ENCODE assay signal across 34 cellular contexts in the genomic region with DNA sequence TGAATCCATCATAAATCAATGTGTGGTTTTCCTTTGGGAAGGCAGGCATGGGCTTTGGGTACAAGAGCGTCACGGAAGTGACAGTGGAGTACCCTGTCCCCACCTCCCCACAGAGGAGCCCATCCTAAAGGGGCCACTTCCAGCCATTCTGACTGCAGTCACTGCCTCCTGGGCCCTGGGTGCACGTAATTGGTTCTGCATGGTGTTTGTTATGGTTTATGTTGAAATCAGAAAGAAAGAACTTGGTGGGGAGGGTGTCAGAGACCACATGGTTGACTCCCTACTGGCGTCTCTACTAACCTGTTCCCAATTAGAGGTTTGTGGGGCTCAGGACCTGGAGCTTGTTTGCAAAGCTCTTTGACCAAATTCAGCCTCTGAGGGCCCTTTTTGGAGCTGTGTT. TPM values are rescaled to one million over a fixed set of nuclear protein-coding genes. Genes with fewer than 3 reads are reported as not detected.
DNase-seq lines count a peak whose midpoint lies in the region; ATAC-seq and TF ChIP-seq lines count a peak whose summit lies in the region.
"Had no signal": no experiment of that assay in that cellular context is flagged by ENCODE, and none has a peak within 500 bp of the region (broad histone marks: within the 10 kb centered on the region; RNA-seq: fewer than 3 reads in every experiment).

No MANE protein-coding gene starts in this region.

- TF ChIP-seq RAD21 in SK-N-SH (IDR thresholded peaks at IDR 0.05; ENCODE audit: low read length) = no peak

- H3K27me3 ChIP-seq in SK-N-SH (ENCODE audit: insufficient read depth) (no peaks in the 10 kb centered on the region), suprapubic skin (no peaks in the 10 kb centered on the region)
- no peaks in the 10 kb centered on the region for H3K27me3 ChIP-seq in CD4-positive, alpha-beta memory T cell (ENCODE audit: insufficient read depth, low read length)
- H3K27me3 ChIP-seq: Peyer's patch had no signal

- no peaks in the 10 kb centered on the region for H3K36me3 ChIP-seq in SK-N-SH (replicated peaks in 1 of 2; ENCODE audit: control insufficient read depth in 1 of 2, insufficient read depth in 2 of 2, low read length in 1 of 2)
- H3K36me3 ChIP-seq in suprapubic skin = no peaks in the 10 kb centered on the region
- H3K36me3 ChIP-seq in CD4-positive, alpha-beta memory T cell (ENCODE audit: insufficient read depth, low read length) = no peaks in the 10 kb centered on the region
- H3K36me3 ChIP-seq: Peyer's patch, upper lobe of right lung had no signal

- no peaks in the 10 kb centered on the region for H4K20me1 ChIP-seq in SK-N-SH (ENCODE audit: insufficient read depth)

- H3K4me3 ChIP-seq in SK-N-SH (ENCODE audit: low read depth in 2 of 2, low read length in 1 of 2) (no peak overlapping the region), suprapubic skin (no peak overlapping the region)
- no peak overlapping the region for H3K4me3 ChIP-seq in CD4-positive, alpha-beta memory T cell (ENCODE audit: low read length in 2 of 2)
- H3K4me3 ChIP-seq: Peyer's patch, upper lobe of right lung had no signal

- POLR2A ChIA-PET in SK-N-SH (lab: Yijun Ruan, JAX) = no interaction called here
- POLR2A ChIA-PET in CD4-positive, alpha-beta memory T cell (lab: Charles Lee; ENCODE audit: partially characterized antibody) = no interaction called here

- H3K9me2 ChIP-seq in SK-N-SH = no peaks in the 10 kb centered on the region

- no peak overlapping the region for H3K4me3 Mint-ChIP-seq in CD4-positive, alpha-beta memory T cell
- no peak overlapping the region for H3K4me3 Mint-ChIP-seq in type B pancreatic cell
- H3K4me3 Mint-ChIP-seq: CD4-positive, alpha-beta T cell; stimulated activated naive CD8-positive, alpha-beta T cell treated with anti-CD3 and anti-CD28 coated beads, Interleukin-15, amount 100 ng/mL, for 72 hours had no signal

- no peak overlapping the region for H2AFZ ChIP-seq in SK-N-SH (ENCODE audit: low read depth)

- peaks cover 16% of the 10 kb centered on the region for H3F3A ChIP-seq in SK-N-SH (replicated peaks; ENCODE audit: insufficient read depth)

- WGBS in SK-N-SH (ENCODE audit: low lambda C conversion rate) = 82% methylated on average over 4 of the region's 4 CpGs
- 60% methylated on average over 2 of the region's 4 CpGs for WGBS in suprapubic skin

- H3K9ac ChIP-seq in SK-N-SH = no peak overlapping the region
- H3K9ac ChIP-seq: KMS-11 had no signal

- H3K27ac ChIP-seq in SK-N-SH (ENCODE audit: low read depth in 2 of 2, low read length in 1 of 2) (no peak overlapping the region), suprapubic skin (peak overlapping the region; percentile 87)
- no peak overlapping the region for H3K27ac ChIP-seq in CD4-positive, alpha-beta memory T cell (ENCODE audit: low read depth, low read length)
- H3K27ac ChIP-seq: 22Rv1, KMS-11, upper lobe of right lung had no signal

- no peaks in the 10 kb centered on the region for H3K36me3 Mint-ChIP-seq in CD4-positive, alpha-beta memory T cell
- no peaks in the 10 kb centered on the region for H3K36me3 Mint-ChIP-seq in type B pancreatic cell
- H3K36me3 Mint-ChIP-seq: mesothelial cell of epicardium had no signal

- H3K9me3 Mint-ChIP-seq in CD4-positive, alpha-beta memory T cell = peaks cover 0 to 2% (median 0%) of the 10 kb centered on the region in 8 donors
- H3K9me3 Mint-ChIP-seq in type B pancreatic cell = no peaks in the 10 kb centered on the region
- H3K9me3 Mint-ChIP-seq: CD4-positive, alpha-beta T cell; mesothelial cell of epicardium; stimulated activated naive CD8-positive, alpha-beta T cell treated with anti-CD3 and anti-CD28 coated beads, Interleukin-15, amount 100 ng/mL, for 72 hours had no signal

- TF ChIP-seq EP300 in SK-N-SH (IDR thresholded peaks at IDR 0.05; ENCODE audit: borderline replicate concordance in 1 of 2, low read depth in 1 of 2, low read length in 1 of 2) (no peak), suprapubic skin (IDR thresholded peaks at IDR 0.05) (no peak)

- H3K4me2 ChIP-seq in SK-N-SH = no peak overlapping the region
- H3K4me2 ChIP-seq: KMS-11 had no signal

- H3K4me1 ChIP-seq in SK-N-SH (ENCODE audit: control insufficient read depth in 1 of 2, insufficient read depth in 2 of 2, low read depth in 1 of 2, low read length in 1 of 2) (peaks cover 20 to 33% of the 10 kb centered on the region in 2 experiments; a peak in 3 of 4 replicates), suprapubic skin (peaks cover 29% of the 10 kb centered on the region)
- H3K4me1 ChIP-seq in CD4-positive, alpha-beta memory T cell (ENCODE audit: insufficient read depth, low read length) = no peaks in the 10 kb centered on the region
- H3K4me1 ChIP-seq: Peyer's patch had no signal

- H3K27me3 Mint-ChIP-seq in CD4-positive, alpha-beta memory T cell = peaks cover 3 to 6% of the 10 kb centered on the region in 2 donors
- peaks cover 6% of the 10 kb centered on the region for H3K27me3 Mint-ChIP-seq in type B pancreatic cell
- H3K27me3 Mint-ChIP-seq: CD4-positive, alpha-beta T cell had no signal

- H3K27ac Mint-ChIP-seq in CD4-positive, alpha-beta memory T cell = no peak overlapping the region
- H3K27ac Mint-ChIP-seq in type B pancreatic cell = no peak overlapping the region
- H3K27ac Mint-ChIP-seq: CD4-positive, alpha-beta T cell; progenitor cell of endocrine pancreas had no signal

- no peak for TF ChIP-seq POLR2A in suprapubic skin (IDR thresholded peaks at IDR 0.05)

- DNase-seq in SK-N-SH (no peak), RPMI7951 (ENCODE audit: low read depth) (peak; percentile 23), fibroblast of the conjunctiva (ENCODE audit: low read depth) (peak; percentile 91), suprapubic skin (ENCODE audit: low spot score in 2 of 2) (no peak), NCI-H446 (lab: John Stamatoyannopoulos, UW) (no peak), type B pancreatic cell (ENCODE audit: extremely low spot score, unreplicated experiment) (no peak)
- DNase-seq in CD4-positive, alpha-beta memory T cell = no peak
- DNase-seq: activated CD4-positive, alpha-beta T cell treated with anti-CD3 and anti-CD28 coated beads, Interleukin-2, amount 50 U/mL, for 4 hours; activated CD8-positive, alpha-beta memory T cell treated with anti-CD3 and anti-CD28 coated beads, Interleukin-2, amount 50 U/mL, for 48 hours; activated effector memory CD4-positive, alpha-beta T cell treated with Interleukin-2 at 50 U/mL for 16 hours; amniotic stem cell; CD4-positive, alpha-beta T cell; central memory CD4-positive, alpha-beta T cell; DMS153; GF-D8; glutamatergic neuron; H7; left cardiac atrium; NCI-H1092 treated with DMSO at 0.1 percent for 48 hours; NCI-H2081; NCI-H446 treated with DMSO at 0.1 percent for 48 hours; NK-92 treated with Interleukin-12 subunit alpha and Interleukin-12 subunit beta, amount 100 ng/mL, for 24 hours; Peyer's patch; stimulated activated CD4-positive, alpha-beta T cell treated with anti-CD3 and anti-CD28 coated beads, Interleukin-2, amount 100 ng/mL, for 48 hours; stimulated activated naive CD8-positive, alpha-beta T cell treated with anti-CD3 and anti-CD28 coated beads, Interleukin-15, amount 100 ng/mL, for 72 hours; upper lobe of right lung had no signal

- CTCF ChIA-PET in SK-N-SH (lab: Yijun Ruan, JAX) = interaction anchor here (1.0 to 4.5 kb wide), 3 partner anchors 10 to 100 kb away, joined by 3 to 16 read pairs (median 4); no protein-coding TSS in a partner anchor
- CTCF ChIA-PET in CD4-positive, alpha-beta memory T cell (lab: Charles Lee; ENCODE audit: partially characterized antibody) = no interaction called here

- no peak for TF ChIP-seq CTCF in SK-N-SH (IDR thresholded peaks at IDR 0.05)
- TF ChIP-seq CTCF in suprapubic skin (IDR thresholded peaks at IDR 0.05) = no peak
- TF ChIP-seq CTCF in type B pancreatic cell (conservative IDR thresholded peaks at IDR 0.05) = no peak

- no peaks in the 10 kb centered on the region for H3K4me1 Mint-ChIP-seq in CD4-positive, alpha-beta memory T cell
- H3K4me1 Mint-ChIP-seq in type B pancreatic cell (ENCODE audit: unreplicated experiment) = peaks cover 52% of the 10 kb centered on the region
- H3K4me1 Mint-ChIP-seq: stimulated activated naive CD8-positive, alpha-beta T cell treated with anti-CD3 and anti-CD28 coated beads, Interleukin-15, amount 100 ng/mL, for 72 hours had no signal

- H3K9me3 ChIP-seq in SK-N-SH (no peaks in the 10 kb centered on the region), suprapubic skin (no peaks in the 10 kb centered on the region)
- no peaks in the 10 kb centered on the region for H3K9me3 ChIP-seq in CD4-positive, alpha-beta memory T cell (ENCODE audit: control insufficient read depth in 1 of 2, low read length in 2 of 2)
- H3K9me3 ChIP-seq: Peyer's patch, upper lobe of right lung had no signal

- no peaks in the 10 kb centered on the region for H3K79me2 ChIP-seq in SK-N-SH (ENCODE audit: insufficient read depth)

- ATAC-seq in SK-N-SH treated with all-trans-retinoic acid at 6 μM for 48 hours = no peak
- ATAC-seq: left cardiac atrium; stimulated activated naive CD8-positive, alpha-beta T cell treated with anti-CD3 and anti-CD28 coated beads, Interleukin-15, amount 100 ng/mL, for 72 hours; upper lobe of right lung had no signal

- intact Hi-C loops in CD4-positive, alpha-beta memory T cell (cut with micrococcal nuclease) = no loop called here

TF ChIP-seq in SK-N-SH treated with all-trans-retinoic acid at 6 μM for 48 hours, 23 proteins besides CTCF, POLR2A, EP300 and RAD21 (continues in another document):
- TF ChIP-seq ZNF70 (CRISPR knock-in tag; IDR thresholded peaks at IDR 0.05) = no peak

RNA-seq across cellular contexts. Expression of a gene that starts 40.8 kb away (rescaled TPM):
- not detected in 2 replicates for polyA plus RNA-seq in SK-N-SH (2012; rRNA removed)
- not detected in 2 replicates for polyA plus RNA-seq in SK-N-SH (2012; cell fraction: cytosol; rRNA removed)
- not detected in 2 replicates for polyA plus RNA-seq in SK-N-SH (2012; cell fraction: nucleus; rRNA removed)
- total RNA-seq in RPMI7951 (2014; rRNA removed; shearing (Covaris generic)) = 3.7 and 5.5 TPM in 2 replicates
- total RNA-seq in suprapubic skin (1 to 10 TPM in 1 of 4 donors, under 1 TPM in 1, not detected in 2; 0.30 to 5.7 TPM), type B pancreatic cell (ENCODE audit: low replicate concordance) (5.1 and 8.8 TPM in 2 replicates)
- total RNA-seq in CD4-positive, alpha-beta memory T cell = not detected
- polyA plus RNA-seq in CD4-positive, alpha-beta memory T cell = under 1 TPM in 1 of 2 donors, not detected in 1; 0.13 TPM
- total RNA-seq: upper lobe of right lung had no signal
- polyA plus RNA-seq: neural cell had no signal

RNA-seq across cellular contexts. Expression of a gene that starts 40.9 kb away (rescaled TPM):
- polyA plus RNA-seq in SK-N-SH (2012; rRNA removed) = not detected in 2 replicates
- not detected in 2 replicates for polyA plus RNA-seq in SK-N-SH (2012; cell fraction: cytosol; rRNA removed)
- polyA plus RNA-seq in SK-N-SH (2012; cell fraction: nucleus; rRNA removed) = not detected in 2 replicates
- total RNA-seq in RPMI7951 (2014; rRNA removed; shearing (Covaris generic)) = 0.12 and 0.59 TPM in 2 replicates
- under 1 TPM in 1 of 4 donors, not detected in 3; 0.21 TPM for total RNA-seq in suprapubic skin
- total RNA-seq in CD4-positive, alpha-beta memory T cell = under 1 TPM in 1 of 2 experiments, not detected in 1; 0.08 TPM
- not detected for polyA plus RNA-seq in CD4-positive, alpha-beta memory T cell
- total RNA-seq in type B pancreatic cell (ENCODE audit: low replicate concordance) = 0.07 TPM in 1 of 2 replicates, not detected in the other
- total RNA-seq: CD4-positive, alpha-beta T cell; H7; HT-29; left cardiac atrium; mesothelial cell of epicardium; Peyer's patch; progenitor cell of endocrine pancreas; upper lobe of right lung had no signal
- polyA plus RNA-seq: neural cell had no signal

RNA-seq across cellular contexts. Expression of a gene that starts 48.4 kb away (rescaled TPM):
- polyA plus RNA-seq in SK-N-SH (2012; rRNA removed) = 94.8 and 147 TPM in 2 replicates
- 68.7 and 110 TPM in 2 replicates for polyA plus RNA-seq in SK-N-SH (2012; cell fraction: cytosol; rRNA removed)
- 83.2 and 89.7 TPM in 2 replicates for polyA plus RNA-seq in SK-N-SH (2012; cell fraction: nucleus; rRNA removed)
- 1.7 and 2.1 TPM in 2 replicates for total RNA-seq in RPMI7951 (2014; rRNA removed; shearing (Covaris generic))
- total RNA-seq in suprapubic skin (100 to 1,000 TPM; 111 to 174 (median 139) TPM), type B pancreatic cell (ENCODE audit: low replicate concordance) (121 and 271 TPM in 2 replicates)
- total RNA-seq in CD4-positive, alpha-beta memory T cell = not detected
- not detected for polyA plus RNA-seq in CD4-positive, alpha-beta memory T cell
- total RNA-seq: CD4-positive, alpha-beta T cell; T-helper 2 cell treated with Interferon-gamma antibody and Interleukin-4, amounts not matched to agents 100 ng/mL and 5 ng/mL, for 36 hours had no signal

Comparison
In these comparisons a context has a peak if more than half of its experiments do, and no peak if none do; other contexts are left out.
1. DNase-seq: peak in RPMI7951 (single experiment) and fibroblast of the conjunctiva (single experiment); none in SK-N-SH (single experiment), suprapubic skin (0 of 2), CD4-positive, alpha-beta memory T cell (0 of 5), NCI-H446 (0 of 2) and type B pancreatic cell (single experiment).
2. RNA of a gene that starts 48.4 kb away (total RNA-seq): 121 to 271 TPM in type B pancreatic cell and 111 to 174 TPM in suprapubic skin; 1.7 to 2.1 TPM in RPMI7951 and not detected in CD4-positive, alpha-beta memory T cell; every median in the first group is over 10 times any median in the second.